In genomic region chr2:233566141-233566956, GRCh38 we compare ENCODE assay signal across 8 cellular contexts. TPM values are rescaled to one million over a fixed set of nuclear protein-coding genes. Genes with fewer than 3 reads are reported as not detected.
DNase-seq lines count a peak whose midpoint lies in the region; ATAC-seq and FAIRE-seq lines count a peak whose summit lies in the region.

TSS of gene USP40 (minus strand) at chr2:233566782. CDS start at chr2:233565554, 1,228 bp downstream.

- in situ Hi-C loops in KBM-7 (cut with MboI; ENCODE audit: low pct_unique_long_range_greater_than_20kb, low sequenced_read_pairs), result no loop called here

- peak; percentile 74 for ATAC-seq in GM21515 (IDR thresholded peaks at IDR 0.05; ENCODE audit: unreplicated experiment)
- peak; percentile 86 for ATAC-seq in naive thymus-derived CD4-positive, alpha-beta T cell
- peak; percentile 87 for ATAC-seq in stimulated activated memory B cell treated with anti-CD40 and anti-IgM and Interleukin-4, amounts not matched to agents 10 μg/mL and 1 μg/mL and 100 μg/mL, for 72 hours

- H3K4me1 Mint-ChIP-seq in naive thymus-derived CD4-positive, alpha-beta T cell, result peaks cover 7 to 21% (median 14%) of the 10 kb centered on the region in 7 donors
- H3K4me1 Mint-ChIP-seq in stimulated activated memory B cell treated with anti-CD40 and anti-IgM and Interleukin-4, amounts not matched to agents 10 μg/mL and 1 μg/mL and 100 μg/mL, for 72 hours, result peaks cover 19% of the 10 kb centered on the region

- no peak for FAIRE-seq in RCC 7860 (lab: Jason Lieb, UNC)

- H3K27me3 Mint-ChIP-seq in naive thymus-derived CD4-positive, alpha-beta T cell, result peaks cover 0 to 22% (median 0%) of the 10 kb centered on the region in 5 donors
- H3K27me3 Mint-ChIP-seq in stimulated activated memory B cell treated with anti-CD40 and anti-IgM and Interleukin-4, amounts not matched to agents 10 μg/mL and 1 μg/mL and 100 μg/mL, for 72 hours, result no peaks in the 10 kb centered on the region

- H3K9me3 Mint-ChIP-seq in naive thymus-derived CD4-positive, alpha-beta T cell, result no peaks in the 10 kb centered on the region
- H3K9me3 Mint-ChIP-seq in stimulated activated memory B cell treated with anti-CD40 and anti-IgM and Interleukin-4, amounts not matched to agents 10 μg/mL and 1 μg/mL and 100 μg/mL, for 72 hours, result no peaks in the 10 kb centered on the region

- intact Hi-C loops in naive thymus-derived CD4-positive, alpha-beta T cell (cut with micrococcal nuclease), result loop anchor here (2.0 to 10.0 kb wide), 4 partner anchors 144 to 1604 kb away; partner anchors contain the start of gene DIS3L2 (in 1 of the 2)

- POLR2A ChIA-PET in naive thymus-derived CD4-positive, alpha-beta T cell (lab: Charles Lee), result interaction anchor here (0.8 to 1.6 kb wide), 3 partner anchors 9 to 126 kb away, joined by 3 read pairs; no protein-coding TSS in a partner anchor

- H3K36me3 ChIP-seq in naive thymus-derived CD4-positive, alpha-beta T cell (ENCODE audit: control insufficient read depth in 2 of 3, insufficient read depth in 3 of 3, low read length in 3 of 3), result peaks cover 0 to 6% (median 0%) of the 10 kb centered on the region in 3 experiments

- H3K9me3 ChIP-seq in naive thymus-derived CD4-positive, alpha-beta T cell (ENCODE audit: control insufficient read depth in 2 of 3, low read length in 3 of 3), result no peaks in the 10 kb centered on the region

- H3K27ac Mint-ChIP-seq in naive thymus-derived CD4-positive, alpha-beta T cell, result peak within 1 kb of the TSS; percentile 70 to 97 (median 95)
- H3K27ac Mint-ChIP-seq in stimulated activated memory B cell treated with anti-CD40 and anti-IgM and Interleukin-4, amounts not matched to agents 10 μg/mL and 1 μg/mL and 100 μg/mL, for 72 hours, result peak within 1 kb of the TSS; percentile 100

- H3K27me3 ChIP-seq in naive thymus-derived CD4-positive, alpha-beta T cell (ENCODE audit: control insufficient read depth in 2 of 2, insufficient read depth in 2 of 2, low read length in 2 of 2), result no peaks in the 10 kb centered on the region

- peak within 1 kb of the TSS; percentile 87 for H3K27ac ChIP-seq in naive thymus-derived CD4-positive, alpha-beta T cell (ENCODE audit: low read depth, low read length)

- H3K4me1 ChIP-seq in naive thymus-derived CD4-positive, alpha-beta T cell (ENCODE audit: control insufficient read depth in 2 of 2, insufficient read depth in 2 of 2, low read length in 2 of 2), result no peaks in the 10 kb centered on the region

- peak within 1 kb of the TSS; percentile 75 for H3K4me3 ChIP-seq in naive thymus-derived CD4-positive, alpha-beta T cell (ENCODE audit: low read length)

- peak within 1 kb of the TSS; percentile 92 to 97 (median 94) for H3K4me3 Mint-ChIP-seq in naive thymus-derived CD4-positive, alpha-beta T cell
- H3K4me3 Mint-ChIP-seq in stimulated activated memory B cell treated with anti-CD40 and anti-IgM and Interleukin-4, amounts not matched to agents 10 μg/mL and 1 μg/mL and 100 μg/mL, for 72 hours, result peak within 1 kb of the TSS; percentile 100

- DNase-seq in COLO668 (lab: John Stamatoyannopoulos, UW; ENCODE audit: unreplicated experiment), result peak; percentile 95
- peak; percentile 85 for DNase-seq in KBM-7
- peak; percentile 84 for DNase-seq in RCC 7860 (ENCODE audit: low spot score)
- DNase-seq in activated T-helper 9 cell treated with anti-CD3 and anti-CD28 coated beads, Interleukin-2, amount 50 U/mL, for 16 hours (ENCODE audit: low read depth), result peak; percentile 40
- DNase-seq in fibroblast of peridontal ligament (ENCODE audit: extremely low read depth), result peak; percentile 89
- peak; percentile 27 to 60 (median 39) for DNase-seq in naive thymus-derived CD4-positive, alpha-beta T cell

- CTCF ChIA-PET in naive thymus-derived CD4-positive, alpha-beta T cell (lab: Charles Lee), result interaction anchor here (0.6 kb wide), 1 partner anchor 51 kb away, joined by 3 read pairs; the partner anchor contains the start of gene UGT1A8

- H3K36me3 Mint-ChIP-seq in naive thymus-derived CD4-positive, alpha-beta T cell, result peaks cover 0 to 9% (median 5%) of the 10 kb centered on the region in 5 donors
- H3K36me3 Mint-ChIP-seq in stimulated activated memory B cell treated with anti-CD40 and anti-IgM and Interleukin-4, amounts not matched to agents 10 μg/mL and 1 μg/mL and 100 μg/mL, for 72 hours, result peaks cover 9% of the 10 kb centered on the region

RNA-seq across cellular contexts. Expression of gene USP40, which starts in this region (rescaled TPM):
- total RNA-seq in naive thymus-derived CD4-positive, alpha-beta T cell, result 10 to 100 TPM; 14.4 to 24.3 (median 20.8) TPM
- polyA plus RNA-seq in naive thymus-derived CD4-positive, alpha-beta T cell, result 1 to 10 TPM; 3.9 to 8.1 TPM

Comparison
In these comparisons a context has a peak if more than half of its experiments do, and no peak if none do; other contexts are left out.
1. Peak in every context shown above with its lines: DNase-seq, ATAC-seq, H3K4me3 ChIP-seq and H3K27ac ChIP-seq.
2. DNase-seq: peak in every context shown above with its lines; median percentile 95 in COLO668; 89 in fibroblast of peridontal ligament; 85 in KBM-7; 84 in RCC 7860; 40 in activated T-helper 9 cell treated with anti-CD3 and anti-CD28 coated beads, Interleukin-2, amount 50 U/mL, for 16 hours; 39 in naive thymus-derived CD4-positive, alpha-beta T cell.